In the genomic region with DNA sequence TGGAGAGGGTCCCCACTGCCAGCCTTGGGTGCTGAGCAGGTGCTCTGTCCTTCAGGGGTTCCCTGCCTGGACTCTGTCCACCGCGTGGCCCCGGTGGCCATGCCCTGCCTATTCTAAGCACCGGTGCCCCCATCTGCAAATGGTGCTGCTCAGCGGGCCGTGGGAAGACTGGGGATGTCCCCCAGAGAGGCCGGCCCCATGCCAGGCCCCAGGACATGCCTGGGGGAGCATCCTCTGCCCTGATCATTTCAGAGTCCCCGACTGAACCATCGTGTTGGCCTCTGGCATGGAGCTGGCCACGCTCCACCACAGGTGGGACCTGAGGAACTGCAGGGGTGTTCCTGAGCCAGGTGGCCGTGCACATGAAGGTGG, we compare ENCODE assay signal across 8 cellular contexts.
DNase-seq lines count a peak whose midpoint lies in the region; ATAC-seq lines count a peak whose summit lies in the region.

No MANE protein-coding gene starts in this region.

- H3K27ac Mint-ChIP-seq in activated naive CD4-positive, alpha-beta T cell treated with anti-CD3 and anti-CD28 coated beads, Interleukin-2, amount 50 U/mL, for 24 hours = no peak overlapping the region
- peak overlapping the region; percentile 95 for H3K27ac Mint-ChIP-seq in activated naive CD8-positive, alpha-beta T cell treated with anti-CD3 and anti-CD28 coated beads, Interleukin-2, amount 50 U/mL, for 24 hours

- ATAC-seq in HG03060 (IDR thresholded peaks at IDR 0.05; ENCODE audit: low read depth, unreplicated experiment) = peak; percentile 16
- peak; percentile 11 for ATAC-seq in activated naive CD8-positive, alpha-beta T cell treated with anti-CD3 and anti-CD28 coated beads, Interleukin-2, amount 50 U/mL, for 24 hours

- H3K4me1 Mint-ChIP-seq in activated naive CD4-positive, alpha-beta T cell treated with anti-CD3 and anti-CD28 coated beads, Interleukin-2, amount 50 U/mL, for 24 hours = peaks cover 36% of the 10 kb centered on the region
- H3K4me1 Mint-ChIP-seq in activated naive CD8-positive, alpha-beta T cell treated with anti-CD3 and anti-CD28 coated beads, Interleukin-2, amount 50 U/mL, for 24 hours = peaks cover 65% of the 10 kb centered on the region

- no peaks in the 10 kb centered on the region for H3K36me3 Mint-ChIP-seq in activated naive CD4-positive, alpha-beta T cell treated with anti-CD3 and anti-CD28 coated beads, Interleukin-2, amount 50 U/mL, for 24 hours
- H3K36me3 Mint-ChIP-seq in activated naive CD8-positive, alpha-beta T cell treated with anti-CD3 and anti-CD28 coated beads, Interleukin-2, amount 50 U/mL, for 24 hours (ENCODE audit: low read depth) = peaks cover 3% of the 10 kb centered on the region

- H3K27me3 Mint-ChIP-seq in activated naive CD4-positive, alpha-beta T cell treated with anti-CD3 and anti-CD28 coated beads, Interleukin-2, amount 50 U/mL, for 24 hours = no peaks in the 10 kb centered on the region
- H3K27me3 Mint-ChIP-seq in activated naive CD8-positive, alpha-beta T cell treated with anti-CD3 and anti-CD28 coated beads, Interleukin-2, amount 50 U/mL, for 24 hours = peaks cover 17% of the 10 kb centered on the region

- peak overlapping the region; percentile 76 for H3K4me3 Mint-ChIP-seq in activated naive CD4-positive, alpha-beta T cell treated with anti-CD3 and anti-CD28 coated beads, Interleukin-2, amount 50 U/mL, for 24 hours
- H3K4me3 Mint-ChIP-seq in activated naive CD8-positive, alpha-beta T cell treated with anti-CD3 and anti-CD28 coated beads, Interleukin-2, amount 50 U/mL, for 24 hours = peak overlapping the region; percentile 71

- no peak for DNase-seq in activated naive CD4-positive, alpha-beta T cell treated with Interleukin-2 at 50 U/mL for 16 hours
- no peak for DNase-seq in activated naive CD8-positive, alpha-beta T cell treated with anti-CD3 and anti-CD28 coated beads, Interleukin-2, amount 50 U/mL, for 24 hours
- DNase-seq in NCI-H226 (no peak), GM03348 (ENCODE audit: low spot score) (no peak), NCI-H1417 (lab: John Stamatoyannopoulos, UW) (no peak), EL (no peak)

- H3K9me3 Mint-ChIP-seq in activated naive CD4-positive, alpha-beta T cell treated with anti-CD3 and anti-CD28 coated beads, Interleukin-2, amount 50 U/mL, for 24 hours = no peaks in the 10 kb centered on the region
- peaks cover 8% of the 10 kb centered on the region for H3K9me3 Mint-ChIP-seq in activated naive CD8-positive, alpha-beta T cell treated with anti-CD3 and anti-CD28 coated beads, Interleukin-2, amount 50 U/mL, for 24 hours
